11 cellular contexts compared by ENCODE assay signal in genomic region chr12:93107943-93108342, GRCh38.
"Had no signal": no experiment of that assay in that cellular context is flagged by ENCODE, and none has a peak within 500 bp of the region (broad histone marks: within the 10 kb centered on the region; RNA-seq: fewer than 3 reads in every experiment).

No MANE protein-coding gene starts in this region.

- DNase-seq: activated effector memory CD4-positive, alpha-beta T cell treated with Interleukin-2 at 50 U/mL for 16 hours; activated T-cell treated with anti-CD3 and anti-CD28 coated beads, Interleukin-2, amount 50 U/mL, for 24 hours; amygdala; heart right ventricle; islet precursor cell; left ventricle myocardium inferior; ovary; stimulated activated CD4-positive, alpha-beta T cell treated with anti-CD3 and anti-CD28 coated beads, Interleukin-15, amount 100 ng/mL, for 24 hours; stimulated activated CD4-positive, alpha-beta T cell treated with anti-CD3 and anti-CD28 coated beads, Interleukin-4, amount 100 ng/mL, for 4 hours had no signal

- H3K36me3 ChIP-seq: heart right ventricle, left ventricle myocardium inferior, ovary, tibial nerve had no signal

- H3K9me3 ChIP-seq: heart right ventricle, left ventricle myocardium inferior, ovary, tibial nerve had no signal

- H3K27me3 ChIP-seq: heart right ventricle, ovary, tibial nerve had no signal

- H3K4me3 ChIP-seq: heart right ventricle, left ventricle myocardium inferior, ovary, tibial nerve had no signal

- ATAC-seq: activated CD4-positive, CD25-positive, alpha-beta regulatory T cell treated with anti-CD3 and anti-CD28 coated beads, Interleukin-2, amount 50 U/mL, for 24 hours; heart right ventricle had no signal
